8 cellular contexts compared by ENCODE assay signal in the genomic region with DNA sequence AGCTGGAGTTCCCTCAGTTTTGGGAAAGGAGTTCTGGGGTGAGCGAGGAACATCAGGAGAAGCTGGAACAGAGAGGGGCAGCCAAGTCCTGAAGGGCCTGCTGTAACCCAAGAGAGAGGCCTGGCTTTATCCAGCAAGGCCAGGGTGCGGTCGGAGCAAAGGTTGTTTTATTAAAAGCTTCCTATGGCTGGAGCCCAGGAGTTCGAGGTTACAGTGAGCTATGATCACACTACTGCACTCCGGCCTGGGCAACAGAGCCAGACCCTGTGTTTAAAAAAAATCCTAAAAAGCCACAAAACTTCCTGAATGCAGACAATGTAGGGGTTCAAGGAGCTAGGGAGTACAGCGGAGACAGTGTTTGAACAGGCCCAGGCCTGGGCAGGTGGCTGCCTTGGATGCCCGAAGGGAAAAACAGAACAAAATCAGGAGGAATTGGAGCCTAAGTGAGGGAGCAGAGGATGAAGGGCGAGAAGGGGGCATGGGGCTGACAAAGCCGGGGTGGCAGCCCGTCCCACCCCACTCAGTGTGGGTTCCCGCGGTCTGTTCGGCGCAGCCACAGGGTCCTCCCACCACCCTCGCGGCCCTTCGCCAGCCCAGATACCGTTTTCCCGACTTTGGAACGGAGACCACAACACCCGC. TPM values are rescaled to one million over a fixed set of nuclear protein-coding genes. Genes with fewer than 3 reads are reported as not detected.
DNase-seq lines count a peak whose midpoint lies in the region; ATAC-seq and TF ChIP-seq lines count a peak whose summit lies in the region.

No MANE protein-coding gene starts in this region.

- peaks cover 39 to 84% (median 63%) of the 10 kb centered on the region in 3 donors for H3K4me1 ChIP-seq in esophagus squamous epithelium
- peaks cover 14% of the 10 kb centered on the region for H3K4me1 ChIP-seq in ovary (ENCODE audit: insufficient read depth)

- no peak for TF ChIP-seq POLR2A in GM18505 (IDR thresholded peaks at IDR 0.05; ENCODE audit: borderline replicate concordance, extremely low read depth, insufficient read depth, insufficient read length)
- TF ChIP-seq POLR2A in esophagus squamous epithelium (IDR thresholded peaks at IDR 0.05), result no peak
- TF ChIP-seq POLR2A in ovary (IDR thresholded peaks at IDR 0.05), result no peak

- H3K27ac ChIP-seq in VCaP (peak overlapping the region; percentile 99), esophagus squamous epithelium (peak overlapping the region; percentile 98 to 100 (median 100)), ovary (peak overlapping the region; percentile 93 to 96)

- intact Hi-C loops in esophagus squamous epithelium (cut with DNase I), result loop anchor here (10.0 kb wide), 1 partner anchor 52 kb away; a partner anchor contains a TSS
- intact Hi-C loops in ovary (cut with DNase I), result loop anchor here in 1 of 4 donors (5.0 kb wide), 1 partner anchor 54 kb away; a partner anchor contains a TSS

- DNase-seq in esophagus squamous epithelium (lab: John Stamatoyannopoulos, UW) (no peak), ovary (peak in 3 of 5 donors; percentile 41 to 78 (median 45)), superior temporal gyrus (ENCODE audit: extremely low spot score) (no peak), putamen (ENCODE audit: low spot score) (no peak), SKM-1 treated with dmso at 0.1 percent for 144 hours (lab: John Stamatoyannopoulos, UW; ENCODE audit: unreplicated experiment) (no peak)

- H3K36me3 ChIP-seq in esophagus squamous epithelium (no peaks in the 10 kb centered on the region), ovary (no peaks in the 10 kb centered on the region)

- H3K9me3 ChIP-seq in esophagus squamous epithelium (no peaks in the 10 kb centered on the region), ovary (no peaks in the 10 kb centered on the region)

- TF ChIP-seq CTCF in VCaP (conservative IDR thresholded peaks at IDR 0.05) (no peak), esophagus squamous epithelium (IDR thresholded peaks at IDR 0.05) (no peak), ovary (IDR thresholded peaks at IDR 0.05) (no peak)

- peak; percentile 21 for ATAC-seq in GM18505 (IDR thresholded peaks at IDR 0.05; ENCODE audit: unreplicated experiment)
- ATAC-seq in HG02870 (IDR thresholded peaks at IDR 0.05; ENCODE audit: unreplicated experiment), result peak; percentile 22

- H3K4me3 ChIP-seq in esophagus squamous epithelium (peak overlapping the region; percentile 66 to 89 (median 74)), ovary (peak overlapping the region; percentile 94)

- no peak for TF ChIP-seq EP300 in ovary (IDR thresholded peaks at IDR 0.05)

- 2 to 6% methylated on average over 19 to 21 of the region's 21 CpGs for WGBS in esophagus squamous epithelium, 2 donors
- WGBS in ovary, 3 donors, result 6 to 7% (median 7%) methylated on average over 21 of the region's 21 CpGs

- no peaks in the 10 kb centered on the region for H3K27me3 ChIP-seq in esophagus squamous epithelium
- no peaks in the 10 kb centered on the region for H3K27me3 ChIP-seq in ovary

RNA-seq across cellular contexts. Expression of a gene that starts 22.1 kb away (rescaled TPM):
- total RNA-seq in esophagus squamous epithelium (over 10,000 TPM in 2 of 4 donors, 1,000 to 10,000 TPM in 2; 1,739 to 13,677 (median 9,435) TPM), ovary (over 10,000 TPM in 4 of 7 donors, 1,000 to 10,000 TPM in 3; 4,813 to 13,132 (median 10,519) TPM)
- 100 to 1,000 TPM; 396 to 616 TPM for polyA plus RNA-seq in ovary

RNA-seq across cellular contexts. Expression of a gene that starts 48.1 kb away (rescaled TPM):
- 10 to 100 TPM; 40.6 to 63.3 (median 52.6) TPM for total RNA-seq in esophagus squamous epithelium
- total RNA-seq in ovary, result 100 to 1,000 TPM in 1 of 7 donors, 10 to 100 TPM in 6; 59.0 to 118 (median 96.2) TPM
- 10 to 100 TPM; 11.7 to 71.6 TPM for polyA plus RNA-seq in ovary

RNA-seq across cellular contexts. Expression of a gene that starts 54.2 kb away (rescaled TPM):
- 100 to 1,000 TPM in 3 of 4 donors, 10 to 100 TPM in 1; 30.6 to 705 (median 357) TPM for total RNA-seq in esophagus squamous epithelium
- 100 to 1,000 TPM; 175 to 850 (median 372) TPM for total RNA-seq in ovary
- 100 to 1,000 TPM; 216 to 268 TPM for polyA plus RNA-seq in ovary

Comparison
In these comparisons a context has a peak if more than half of its experiments do, and no peak if none do; other contexts are left out.
1. DNase-seq: peak in ovary (3 of 5); none in esophagus squamous epithelium (single experiment), superior temporal gyrus (single experiment), putamen (single experiment) and SKM-1 treated with dmso at 0.1 percent for 144 hours (single experiment).
2. Peak in every context shown above with its lines, with median percentiles within 50 percentile points of each other: H3K27ac ChIP-seq.